9 cellular contexts compared by ENCODE assay signal in genomic region chr19:5627395-5627904, GRCh38. TPM values are rescaled to one million over a fixed set of nuclear protein-coding genes. Genes with fewer than 3 reads are reported as not detected.
DNase-seq lines count a peak whose midpoint lies in the region; ATAC-seq and TF ChIP-seq lines count a peak whose summit lies in the region.
"Had no signal": no experiment of that assay in that cellular context is flagged by ENCODE, and none has a peak within 500 bp of the region (broad histone marks: within the 10 kb centered on the region; RNA-seq: fewer than 3 reads in every experiment).

No MANE protein-coding gene starts in this region.

- no peaks in the 10 kb centered on the region for H3K27me3 ChIP-seq in tibial nerve

- peaks cover 47% of the 10 kb centered on the region for H3K4me1 Mint-ChIP-seq in mesothelial cell of epicardium

- ATAC-seq in GM19463 (IDR thresholded peaks at IDR 0.05; ENCODE audit: unreplicated experiment) = no peak

- H3K36me3 ChIP-seq in tibial nerve = peaks cover 2 to 34% (median 15%) of the 10 kb centered on the region in 3 donors

- peak overlapping the region; percentile 66 for H3K27ac Mint-ChIP-seq in mesothelial cell of epicardium

- no peaks in the 10 kb centered on the region for H3K27me3 Mint-ChIP-seq in mesothelial cell of epicardium (ENCODE audit: low read depth)

- peak in 1 of 2 donors; percentile 23 for TF ChIP-seq EP300 in tibial nerve (IDR thresholded peaks at IDR 0.05)

- 52 to 57% methylated on average over 6 of the region's 6 CpGs for WGBS in tibial nerve, 2 donors

- H3K9me3 Mint-ChIP-seq in mesothelial cell of epicardium = no peaks in the 10 kb centered on the region

- no peak overlapping the region for H3K4me3 Mint-ChIP-seq in mesothelial cell of epicardium

- H3K9me3 ChIP-seq in tibial nerve = no peaks in the 10 kb centered on the region

- DNase-seq in COLO829 (ENCODE audit: low spot score) (peak; percentile 42), NCI-H82 (lab: John Stamatoyannopoulos, UW) (peak; percentile 94), amygdala (lab: John Stamatoyannopoulos, UW) (peak in 29 of 56 donors; percentile 5 to 72 (median 18)), mesothelial cell of epicardium (ENCODE audit: low spot score in 2 of 2, unreplicated experiment in 2 of 2) (no peak), tibial nerve (ENCODE audit: low spot score in 2 of 2) (peak; percentile 36 to 73), NCI-H748 (lab: John Stamatoyannopoulos, UW; ENCODE audit: unreplicated experiment) (no peak), DMS153 (lab: John Stamatoyannopoulos, UW) (no peak)

- peaks cover 0 to 83% (median 68%) of the 10 kb centered on the region in 4 donors for H3K4me1 ChIP-seq in tibial nerve

- TF ChIP-seq POLR2A in tibial nerve (IDR thresholded peaks at IDR 0.05) = no peak

- peak overlapping the region in 2 of 4 donors; percentile 34 to 57 for H3K27ac ChIP-seq in tibial nerve
- H3K27ac ChIP-seq: parathyroid adenoma had no signal

- TF ChIP-seq CTCF in mesothelial cell of epicardium (IDR thresholded peaks at IDR 0.05; ENCODE audit: unreplicated experiment) (no peak), tibial nerve (IDR thresholded peaks at IDR 0.05) (no peak)

- no peak overlapping the region for H3K4me3 ChIP-seq in tibial nerve

- H3K36me3 Mint-ChIP-seq in mesothelial cell of epicardium = peaks cover 23% of the 10 kb centered on the region

RNA-seq across cellular contexts. Expression of gene SAFB, which starts 4.6 kb away (rescaled TPM):
- total RNA-seq in mesothelial cell of epicardium (139 to 147 TPM (median 142 TPM) in 3 replicates), tibial nerve (100 to 1,000 TPM; 121 to 252 (median 129) TPM)

RNA-seq across cellular contexts. Expression of gene SAFB2, which starts 4.9 kb away (rescaled TPM):
- 70.5 to 80.3 TPM (median 78.4 TPM) in 3 replicates for total RNA-seq in mesothelial cell of epicardium
- 10 to 100 TPM; 58.1 to 99.8 (median 93.1) TPM for total RNA-seq in tibial nerve

RNA-seq across cellular contexts. Expression of gene MICOS13, which starts 52.9 kb away (rescaled TPM):
- 30.0 to 32.3 TPM (median 30.7 TPM) in 3 replicates for total RNA-seq in mesothelial cell of epicardium
- total RNA-seq in tibial nerve = 10 to 100 TPM; 48.9 to 79.1 (median 65.9) TPM

RNA-seq across cellular contexts. Expression of gene HSD11B1L, which starts 53.4 kb away (rescaled TPM):
- total RNA-seq in mesothelial cell of epicardium = 15.9 to 16.7 TPM (median 16.0 TPM) in 3 replicates
- total RNA-seq in tibial nerve = 10 to 100 TPM in 2 of 4 donors, 1 to 10 TPM in 2; 7.5 to 23.7 (median 11.6) TPM

RNA-seq across cellular contexts. Expression of gene TINCR, which starts 59.7 kb away (rescaled TPM):
- total RNA-seq in mesothelial cell of epicardium = 2.5 to 4.3 TPM (median 2.5 TPM) in 3 replicates
- 10 to 100 TPM in 1 of 4 donors, 1 to 10 TPM in 2, under 1 TPM in 1; 0.30 to 13.9 (median 5.1) TPM for total RNA-seq in tibial nerve

Comparison
In these comparisons a context has a peak if more than half of its experiments do, and no peak if none do; other contexts are left out.
1. DNase-seq: peak in COLO829 (single experiment), NCI-H82 (single experiment), amygdala (29 of 56) and tibial nerve (2 of 2); none in mesothelial cell of epicardium (0 of 2), NCI-H748 (single experiment) and DMS153 (single experiment).